8 cellular contexts compared by ENCODE assay signal in genomic region chr22:36144886-36145541, GRCh38. TPM values are rescaled to one million over a fixed set of nuclear protein-coding genes. Genes with fewer than 3 reads are reported as not detected.
A peak's percentile ranks its signal among the peaks of the same experiment; 100 is the strongest.
DNase-seq lines count a peak whose midpoint lies in the region; ATAC-seq and TF ChIP-seq lines count a peak whose summit lies in the region.

No MANE protein-coding gene starts in this region.

- TF ChIP-seq CTCF in NB4 (IDR thresholded peaks at IDR 0.05; ENCODE audit: low read depth, low read length) (peak; percentile 73), fibroblast of pulmonary artery (IDR thresholded peaks at IDR 0.05; ENCODE audit: low read length, missing control alignments) (peak; percentile 95)
- TF ChIP-seq CTCF in activated CD8-positive, alpha-beta T cell treated with anti-CD3 and anti-CD28 coated beads for 36 hours (IDR thresholded peaks at IDR 0.05): peak; percentile 80

- CTCF ChIA-PET in activated CD8-positive, alpha-beta T cell treated with anti-CD3 and anti-CD28 coated beads for 36 hours (lab: Charles Lee): interaction anchor here (0.7 to 9.3 kb wide), 11 partner anchors 9 to 95 kb away, joined by 3 to 115 read pairs (median 3); partner anchors contain the start of genes APOL2 and APOL3

- no peaks in the 10 kb centered on the region for H3K27me3 Mint-ChIP-seq in activated CD8-positive, alpha-beta T cell treated with anti-CD3 and anti-CD28 coated beads for 36 hours
- H3K27me3 Mint-ChIP-seq in natural killer cell treated with Interleukin-12 subunit alpha and Interleukin-12 subunit beta and Interleukin-15 and Interleukin-18, amount 100 ng/mL, for 72 hours: no peaks in the 10 kb centered on the region

- POLR2A ChIA-PET in activated CD8-positive, alpha-beta T cell treated with anti-CD3 and anti-CD28 coated beads for 36 hours (lab: Charles Lee): no interaction called here

- intact Hi-C loops in activated CD8-positive, alpha-beta T cell treated with anti-CD3 and anti-CD28 coated beads for 36 hours (cut with micrococcal nuclease): loop anchor here (1.0 kb wide), 1 partner anchor 35 kb away; no protein-coding TSS in a partner anchor

- H3K4me3 ChIP-seq in NB4 (ENCODE audit: low read depth, low read length): no peak overlapping the region
- no peak overlapping the region for H3K4me3 ChIP-seq in fibroblast of pulmonary artery (replicated peaks; ENCODE audit: low read depth, low read length)

- H3K27ac Mint-ChIP-seq in activated CD8-positive, alpha-beta T cell treated with anti-CD3 and anti-CD28 coated beads for 36 hours: no peak overlapping the region
- peak overlapping the region; percentile 63 to 76 for H3K27ac Mint-ChIP-seq in natural killer cell treated with Interleukin-12 subunit alpha and Interleukin-12 subunit beta and Interleukin-15 and Interleukin-18, amount 100 ng/mL, for 72 hours

- H3K9me3 Mint-ChIP-seq in activated CD8-positive, alpha-beta T cell treated with anti-CD3 and anti-CD28 coated beads for 36 hours: no peaks in the 10 kb centered on the region
- H3K9me3 Mint-ChIP-seq in natural killer cell treated with Interleukin-12 subunit alpha and Interleukin-12 subunit beta and Interleukin-15 and Interleukin-18, amount 100 ng/mL, for 72 hours: no peaks in the 10 kb centered on the region

- no peak overlapping the region for H3K4me3 Mint-ChIP-seq in activated CD8-positive, alpha-beta T cell treated with anti-CD3 and anti-CD28 coated beads for 36 hours
- no peak overlapping the region for H3K4me3 Mint-ChIP-seq in natural killer cell treated with Interleukin-12 subunit alpha and Interleukin-12 subunit beta and Interleukin-15 and Interleukin-18, amount 100 ng/mL, for 72 hours

- TF ChIP-seq POLR2A in NB4 (IDR thresholded peaks at IDR 0.05; ENCODE audit: extremely low read depth, insufficient read length): no peak

- H3K4me1 Mint-ChIP-seq in activated CD8-positive, alpha-beta T cell treated with anti-CD3 and anti-CD28 coated beads for 36 hours (ENCODE audit: low read depth): peaks cover 24% of the 10 kb centered on the region
- H3K4me1 Mint-ChIP-seq in natural killer cell treated with Interleukin-12 subunit alpha and Interleukin-12 subunit beta and Interleukin-15 and Interleukin-18, amount 100 ng/mL, for 72 hours (ENCODE audit: low read depth in 2 of 2): peaks cover 3 to 34% of the 10 kb centered on the region in 2 donors

- peaks cover 19% of the 10 kb centered on the region for H3K36me3 Mint-ChIP-seq in activated CD8-positive, alpha-beta T cell treated with anti-CD3 and anti-CD28 coated beads for 36 hours (ENCODE audit: low read depth)
- peaks cover 13% of the 10 kb centered on the region for H3K36me3 Mint-ChIP-seq in natural killer cell treated with Interleukin-12 subunit alpha and Interleukin-12 subunit beta and Interleukin-15 and Interleukin-18, amount 100 ng/mL, for 72 hours

- ATAC-seq in activated CD8-positive, alpha-beta T cell treated with anti-CD3 and anti-CD28 coated beads for 36 hours: peak; percentile 78
- ATAC-seq in natural killer cell treated with Interleukin-12 subunit alpha and Interleukin-12 subunit beta and Interleukin-15 and Interleukin-18, amount 100 ng/mL, for 72 hours: no peak
- ATAC-seq in GM18519 (IDR thresholded peaks at IDR 0.05; ENCODE audit: low FRiP score, unreplicated experiment) (no peak), HG03354 (IDR thresholded peaks at IDR 0.05; ENCODE audit: poor library complexity, severe bottlenecking, unreplicated experiment) (no peak)

- DNase-seq in stimulated activated CD4-positive, alpha-beta T cell treated with anti-CD3 and anti-CD28 coated beads, Interleukin-15, amount 100 ng/mL, for 24 hours: peak; percentile 36
- DNase-seq in stimulated activated CD4-positive, alpha-beta T cell treated with anti-CD3 and anti-CD28 coated beads, Interleukin-2, amount 100 ng/mL, for 48 hours: no peak
- DNase-seq in NB4 (ENCODE audit: low read depth) (peak; percentile 54), fibroblast of pulmonary artery (ENCODE audit: low read depth) (peak; percentile 88)
- DNase-seq in activated CD8-positive, alpha-beta T cell treated with anti-CD3 and anti-CD28 coated beads for 36 hours: peak; percentile 63
- peak; percentile 69 for DNase-seq in natural killer cell treated with Interleukin-12 subunit alpha and Interleukin-12 subunit beta and Interleukin-15 and Interleukin-18, amount 100 ng/mL, for 72 hours (ENCODE audit: low spot score)

RNA-seq across cellular contexts. Expression of gene APOL3, which starts 15.5 kb away (rescaled TPM):
- 10 to 100 TPM; 44.5 to 46.7 TPM for total RNA-seq in activated CD8-positive, alpha-beta T cell treated with anti-CD3 and anti-CD28 coated beads for 36 hours
- total RNA-seq in natural killer cell treated with Interleukin-12 subunit alpha and Interleukin-12 subunit beta and Interleukin-15 and Interleukin-18, amount 100 ng/mL, for 72 hours: 100 to 1,000 TPM in 1 of 2 donors, 10 to 100 TPM in 1; 79.8 to 169 TPM

RNA-seq across cellular contexts. Expression of gene APOL4, which starts 56.6 kb away (rescaled TPM):
- total RNA-seq in activated CD8-positive, alpha-beta T cell treated with anti-CD3 and anti-CD28 coated beads for 36 hours: under 1 TPM; 0.18 TPM
- 1 to 10 TPM in 1 of 2 donors, under 1 TPM in 1; 0.64 to 1.5 TPM for total RNA-seq in natural killer cell treated with Interleukin-12 subunit alpha and Interleukin-12 subunit beta and Interleukin-15 and Interleukin-18, amount 100 ng/mL, for 72 hours

Comparison
In these comparisons a context has a peak if more than half of its experiments do, and no peak if none do; other contexts are left out.
1. DNase-seq: peak in stimulated activated CD4-positive, alpha-beta T cell treated with anti-CD3 and anti-CD28 coated beads, Interleukin-15, amount 100 ng/mL, for 24 hours (single experiment), NB4 (single experiment), activated CD8-positive, alpha-beta T cell treated with anti-CD3 and anti-CD28 coated beads for 36 hours (single experiment), fibroblast of pulmonary artery (single experiment) and natural killer cell treated with Interleukin-12 subunit alpha and Interleukin-12 subunit beta and Interleukin-15 and Interleukin-18, amount 100 ng/mL, for 72 hours (single experiment); none in stimulated activated CD4-positive, alpha-beta T cell treated with anti-CD3 and anti-CD28 coated beads, Interleukin-2, amount 100 ng/mL, for 48 hours (0 of 2).
2. Peak in every context shown above with its lines, with median percentiles within 50 percentile points of each other: CTCF ChIP-seq.